ENCODE assay signal across 28 cellular contexts in the genomic region with DNA sequence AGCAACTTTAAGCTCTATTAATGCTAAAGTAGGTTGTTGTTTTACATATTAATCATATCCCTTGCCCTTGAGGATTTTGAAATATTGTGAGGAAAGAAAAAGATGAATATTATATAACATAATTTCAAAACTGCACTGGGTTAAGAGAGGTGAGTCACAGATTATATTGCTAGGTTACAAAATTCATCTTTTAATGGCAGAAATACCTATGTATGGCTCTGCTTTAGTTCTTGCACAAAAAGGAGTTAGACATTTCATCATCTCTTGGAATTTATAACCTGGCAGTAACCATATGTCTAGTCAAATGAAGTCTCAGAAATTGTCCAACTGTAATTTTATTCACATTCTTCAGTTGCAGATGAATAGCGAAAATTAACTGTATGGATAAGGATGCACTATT.
"Had no signal": no experiment of that assay in that cellular context is flagged by ENCODE, and none has a peak within 500 bp of the region (broad histone marks: within the 10 kb centered on the region; RNA-seq: fewer than 3 reads in every experiment).

No MANE protein-coding gene starts in this region.

- H3K4me3 ChIP-seq: ascending aorta, breast epithelium, cardiac muscle cell, colonic mucosa, esophagus squamous epithelium, heart left ventricle had no signal

- H3K27me3 ChIP-seq: ascending aorta, breast epithelium, cardiac muscle cell, colonic mucosa, esophagus squamous epithelium, heart left ventricle had no signal

- H3K4me1 Mint-ChIP-seq: activated CD4-positive, alpha-beta memory T cell treated with anti-CD3 and anti-CD28 coated beads, Interleukin-2, amount 10 ng/mL, durations not matched to agents 7 days and 5 days; activated CD4-positive, alpha-beta T cell treated with anti-CD3 and anti-CD28 coated beads for 36 hours; activated CD4-positive, alpha-beta T cell treated with anti-CD3 and anti-CD28 coated beads, Interleukin-2, amount 10 ng/mL, durations not matched to agents 7 days and 5 days; activated naive CD4-positive, alpha-beta T cell treated with anti-CD3 and anti-CD28 coated beads, Interleukin-2, amount 10 ng/mL, durations not matched to agents 7 days and 5 days; activated naive CD8-positive, alpha-beta T cell treated with anti-CD3 and anti-CD28 coated beads, Interleukin-2, amount 10 ng/mL, durations not matched to agents 7 days and 5 days; brain had no signal

- H3K36me3 ChIP-seq: ascending aorta, breast epithelium, cardiac muscle cell, colonic mucosa, esophagus squamous epithelium, heart left ventricle had no signal

- H3K36me3 Mint-ChIP-seq: activated naive CD4-positive, alpha-beta T cell treated with anti-CD3 and anti-CD28 coated beads, Interleukin-2, amount 10 ng/mL, durations not matched to agents 7 days and 5 days; activated naive CD4-positive, alpha-beta T cell treated with anti-CD3 and anti-CD28 coated beads, Interleukin-2, amount 50 U/mL, for 72 hours; activated naive CD8-positive, alpha-beta T cell treated with anti-CD3 and anti-CD28 coated beads, Interleukin-2, amount 10 ng/mL, durations not matched to agents 7 days and 5 days; brain had no signal

- H3K27ac Mint-ChIP-seq: activated CD4-positive, alpha-beta memory T cell treated with anti-CD3 and anti-CD28 coated beads, Interleukin-2, amount 10 ng/mL, durations not matched to agents 7 days and 5 days; activated CD4-positive, alpha-beta T cell treated with anti-CD3 and anti-CD28 coated beads for 36 hours; activated CD4-positive, alpha-beta T cell treated with anti-CD3 and anti-CD28 coated beads, Interleukin-2, amount 10 ng/mL, durations not matched to agents 7 days and 5 days; activated naive CD4-positive, alpha-beta T cell treated with anti-CD3 and anti-CD28 coated beads, Interleukin-2, amount 10 ng/mL, durations not matched to agents 7 days and 5 days; activated naive CD4-positive, alpha-beta T cell treated with anti-CD3 and anti-CD28 coated beads, Interleukin-2, amount 50 U/mL, for 72 hours; activated naive CD8-positive, alpha-beta T cell treated with anti-CD3 and anti-CD28 coated beads, Interleukin-2, amount 10 ng/mL, durations not matched to agents 7 days and 5 days; activated T-cell treated with anti-CD3 and anti-CD28 coated beads, Interleukin-2, amount 50 U/mL, for 24 hours; activated T-cell treated with anti-CD3 and anti-CD28 coated beads, Interleukin-2, amount 50 U/mL, for 72 hours had no signal

- H3K27me3 Mint-ChIP-seq: activated CD4-positive, alpha-beta memory T cell treated with anti-CD3 and anti-CD28 coated beads, Interleukin-2, amount 10 ng/mL, durations not matched to agents 7 days and 5 days; activated CD4-positive, alpha-beta T cell treated with anti-CD3 and anti-CD28 coated beads for 36 hours; activated CD4-positive, alpha-beta T cell treated with anti-CD3 and anti-CD28 coated beads, Interleukin-2, amount 10 ng/mL, durations not matched to agents 7 days and 5 days; activated naive CD4-positive, alpha-beta T cell treated with anti-CD3 and anti-CD28 coated beads, Interleukin-2, amount 10 ng/mL, durations not matched to agents 7 days and 5 days; activated naive CD8-positive, alpha-beta T cell treated with anti-CD3 and anti-CD28 coated beads, Interleukin-2, amount 10 ng/mL, durations not matched to agents 7 days and 5 days; activated T-cell treated with anti-CD3 and anti-CD28 coated beads, Interleukin-2, amount 50 U/mL, for 24 hours; brain had no signal

- DNase-seq: activated CD4-positive, alpha-beta memory T cell treated with anti-CD3 and anti-CD28 coated beads, Interleukin-2, amount 10 ng/mL, durations not matched to agents 7 days and 5 days; activated CD4-positive, alpha-beta T cell treated with anti-CD3 and anti-CD28 coated beads for 36 hours; activated CD4-positive, alpha-beta T cell treated with anti-CD3 and anti-CD28 coated beads, Interleukin-2, amount 10 ng/mL, durations not matched to agents 7 days and 5 days; activated CD4-positive, alpha-beta T cell treated with anti-CD3 and anti-CD28 coated beads, Interleukin-2, amount 50 U/mL, for 4 hours; activated CD4-positive, CD25-positive, alpha-beta regulatory T cell; activated CD4-positive, CD25-positive, alpha-beta regulatory T cell treated with anti-CD3 and anti-CD28 coated beads, Interleukin-2, amount 50 U/mL, for 72 hours; activated CD8-positive, alpha-beta memory T cell treated with anti-CD3 and anti-CD28 coated beads, Interleukin-2, amount 50 U/mL, for 48 hours; activated gamma-delta T cell; activated naive CD4-positive, alpha-beta T cell; activated naive CD4-positive, alpha-beta T cell treated with anti-CD3 and anti-CD28 coated beads, Interleukin-2, amount 10 ng/mL, durations not matched to agents 7 days and 5 days; activated naive CD8-positive, alpha-beta T cell treated with anti-CD3 and anti-CD28 coated beads, Interleukin-2, amount 10 ng/mL, durations not matched to agents 7 days and 5 days; activated T-cell treated with anti-CD3 and anti-CD28 coated beads for 4 hours; activated T-cell treated with anti-CD3 and anti-CD28 coated beads, Interleukin-2, amount 50 U/mL, for 24 hours; activated T-cell treated with anti-CD3 and anti-CD28 coated beads, Interleukin-2, amount 50 U/mL, for 72 hours; central memory CD4-positive, alpha-beta T cell; cerebellar nuclear complex; colonic mucosa; effector CD8-positive, alpha-beta T cell; esophagus squamous epithelium; glutamatergic neuron; heart left ventricle; T-helper 2 cell had no signal

- H3K9me3 Mint-ChIP-seq: brain had no signal

- H3K4me3 Mint-ChIP-seq: activated CD4-positive, alpha-beta memory T cell treated with anti-CD3 and anti-CD28 coated beads, Interleukin-2, amount 10 ng/mL, durations not matched to agents 7 days and 5 days; activated CD4-positive, alpha-beta T cell treated with anti-CD3 and anti-CD28 coated beads for 36 hours; activated CD4-positive, alpha-beta T cell treated with anti-CD3 and anti-CD28 coated beads, Interleukin-2, amount 10 ng/mL, durations not matched to agents 7 days and 5 days; activated naive CD4-positive, alpha-beta T cell treated with anti-CD3 and anti-CD28 coated beads, Interleukin-2, amount 10 ng/mL, durations not matched to agents 7 days and 5 days; activated naive CD8-positive, alpha-beta T cell treated with anti-CD3 and anti-CD28 coated beads, Interleukin-2, amount 10 ng/mL, durations not matched to agents 7 days and 5 days; activated T-cell treated with anti-CD3 and anti-CD28 coated beads, Interleukin-2, amount 50 U/mL, for 24 hours; activated T-cell treated with anti-CD3 and anti-CD28 coated beads, Interleukin-2, amount 50 U/mL, for 72 hours; brain had no signal

- H3K4me1 ChIP-seq: ascending aorta, breast epithelium, colonic mucosa, esophagus squamous epithelium, heart left ventricle had no signal

- H3K27ac ChIP-seq: ascending aorta, breast epithelium, cardiac muscle cell, colonic mucosa, epithelial cell of prostate, esophagus squamous epithelium, heart left ventricle had no signal

- H3K9me3 ChIP-seq: ascending aorta, breast epithelium, colonic mucosa, esophagus squamous epithelium, heart left ventricle had no signal

- ATAC-seq: activated CD4-positive, alpha-beta T cell treated with anti-CD3 and anti-CD28 coated beads for 36 hours; activated naive CD4-positive, alpha-beta T cell treated with anti-CD3 and anti-CD28 coated beads, Interleukin-2, amount 50 U/mL, for 72 hours; activated T-cell treated with anti-CD3 and anti-CD28 coated beads, Interleukin-2, amount 50 U/mL, for 72 hours; heart left ventricle had no signal
